1 cellular context compared by ENCODE assay signal in the genomic region with DNA sequence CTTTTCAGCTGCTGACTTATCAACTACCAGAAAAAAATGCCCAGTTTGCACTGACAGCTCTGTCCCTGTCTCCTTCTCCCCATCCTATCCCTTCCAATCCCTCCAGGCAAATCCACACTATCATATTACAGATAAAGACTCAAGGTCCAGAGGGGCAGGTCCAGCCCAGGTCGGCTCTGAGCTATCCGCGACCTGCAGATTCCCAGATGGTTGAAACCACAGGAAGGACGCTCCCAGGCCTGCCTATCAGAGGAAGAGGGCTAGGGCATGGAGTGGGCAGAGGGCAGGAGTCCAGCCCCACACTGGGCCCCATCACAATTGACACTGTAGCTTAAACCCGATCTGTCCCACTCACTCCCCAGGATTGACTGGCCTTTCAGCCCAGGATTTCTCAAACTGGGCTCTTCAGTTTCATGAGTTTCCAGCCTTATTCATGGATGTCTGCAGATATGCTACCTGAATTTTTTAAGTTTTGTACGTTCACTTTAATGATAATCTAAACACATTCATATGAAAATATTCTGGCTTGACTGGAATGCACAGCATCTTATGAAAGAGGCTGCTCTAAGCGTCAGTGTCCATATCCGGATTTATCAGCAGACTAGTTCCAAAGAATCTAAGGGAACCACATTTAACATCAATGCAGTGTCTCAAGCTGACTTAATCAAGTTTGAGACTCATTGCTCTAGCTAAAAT.
TF ChIP-seq lines count a peak whose summit lies in the region.

No MANE protein-coding gene starts in this region.

TF ChIP-seq in HepG2, 621 proteins besides CTCF, POLR2A, EP300 and RAD21 (continued from another document and continues in another):
- TF ChIP-seq, protein P1, sequence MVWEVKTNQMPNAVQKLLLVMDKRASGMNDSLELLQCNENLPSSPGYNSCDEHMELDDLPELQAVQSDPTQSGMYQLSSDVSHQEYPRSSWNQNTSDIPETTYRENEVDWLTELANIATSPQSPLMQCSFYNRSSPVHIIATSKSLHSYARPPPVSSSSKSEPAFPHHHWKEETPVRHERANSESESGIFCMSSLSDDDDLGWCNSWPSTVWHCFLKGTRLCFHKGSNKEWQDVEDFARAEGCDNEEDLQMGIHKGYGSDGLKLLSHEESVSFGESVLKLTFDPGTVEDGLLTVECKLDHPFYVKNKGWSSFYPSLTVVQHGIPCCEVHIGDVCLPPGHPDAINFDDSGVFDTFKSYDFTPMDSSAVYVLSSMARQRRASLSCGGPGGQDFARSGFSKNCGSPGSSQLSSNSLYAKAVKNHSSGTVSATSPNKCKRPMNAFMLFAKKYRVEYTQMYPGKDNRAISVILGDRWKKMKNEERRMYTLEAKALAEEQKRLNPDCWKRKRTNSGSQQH (CRISPR knock-in tag; IDR thresholded peaks at IDR 0.05; ENCODE audit: low read depth), result no peak
- TF ChIP-seq MAZ (IDR thresholded peaks at IDR 0.05; ENCODE audit: borderline replicate concordance, low read depth, low read length) (peak; percentile 65; the same call in 1 of the 2 replicates), MAZ (CRISPR knock-in tag; IDR thresholded peaks at IDR 0.05; ENCODE audit: low read depth) (peak; percentile 50; the same call in 1 of the 2 replicates), AGO2 (optimal IDR thresholded peaks at IDR 0.05; ENCODE audit: low read depth, low read length) (no peak), MYC (CRISPR knock-in tag; IDR thresholded peaks at IDR 0.05; ENCODE audit: borderline replicate concordance) (peak; percentile 55; the same call in 1 of the 2 replicates), DPF2 (CRISPR knock-in tag; IDR thresholded peaks at IDR 0.05; ENCODE audit: borderline replicate concordance, low read depth) (peak; percentile 37; the same call in 1 of the 2 replicates), ZSCAN25 (CRISPR knock-in tag; IDR thresholded peaks at IDR 0.05) (no peak), ZNF546 (CRISPR knock-in tag; conservative IDR thresholded peaks at IDR 0.05) (no peak), SMARCC2 (IDR thresholded peaks at IDR 0.05) (no peak), ETV5 (CRISPR knock-in tag; IDR thresholded peaks at IDR 0.05; ENCODE audit: borderline replicate concordance) (peak; percentile 84), ZNF230 (CRISPR knock-in tag; IDR thresholded peaks at IDR 0.05) (no peak), ZNF616 (CRISPR knock-in tag; IDR thresholded peaks at IDR 0.05; ENCODE audit: low read depth) (no peak), FOSL2 (CRISPR knock-in tag; IDR thresholded peaks at IDR 0.05) (peak; percentile 50; the same call in 1 of the 2 replicates), ZNF749 (CRISPR knock-in tag; IDR thresholded peaks at IDR 0.05; ENCODE audit: borderline replicate concordance) (no peak), ZNF446 (CRISPR knock-in tag; IDR thresholded peaks at IDR 0.05) (no peak), HNRNPL (IDR thresholded peaks at IDR 0.05; ENCODE audit: low read depth, low read length) (peak; percentile 94), ASH2L (IDR thresholded peaks at IDR 0.05; ENCODE audit: insufficient read length, low read depth, low read length) (peak; percentile 92), PPARG (CRISPR knock-in tag; conservative IDR thresholded peaks at IDR 0.05) (peak; percentile 63; the same call in 1 of the 2 replicates), KAT8 (CRISPR knock-in tag; IDR thresholded peaks at IDR 0.05) (peak; percentile 73; the same call in 1 of the 2 replicates), NCOA2 (CRISPR knock-in tag; IDR thresholded peaks at IDR 0.05) (peak; percentile 72), AGO1 (IDR thresholded peaks at IDR 0.05; ENCODE audit: low read depth, low read length, poor library complexity, severe bottlenecking) (no peak), POGZ (CRISPR knock-in tag; IDR thresholded peaks at IDR 0.05) (peak; percentile 84), TOPORS (CRISPR knock-in tag; IDR thresholded peaks at IDR 0.05) (no peak), HMG20A (CRISPR knock-in tag; IDR thresholded peaks at IDR 0.05; ENCODE audit: borderline replicate concordance) (peak; percentile 30; the same call in 1 of the 2 replicates), HOXA5 (CRISPR knock-in tag; IDR thresholded peaks at IDR 0.05) (peak; percentile 38; the same call in 1 of the 2 replicates)
- TF ChIP-seq, protein P2, sequence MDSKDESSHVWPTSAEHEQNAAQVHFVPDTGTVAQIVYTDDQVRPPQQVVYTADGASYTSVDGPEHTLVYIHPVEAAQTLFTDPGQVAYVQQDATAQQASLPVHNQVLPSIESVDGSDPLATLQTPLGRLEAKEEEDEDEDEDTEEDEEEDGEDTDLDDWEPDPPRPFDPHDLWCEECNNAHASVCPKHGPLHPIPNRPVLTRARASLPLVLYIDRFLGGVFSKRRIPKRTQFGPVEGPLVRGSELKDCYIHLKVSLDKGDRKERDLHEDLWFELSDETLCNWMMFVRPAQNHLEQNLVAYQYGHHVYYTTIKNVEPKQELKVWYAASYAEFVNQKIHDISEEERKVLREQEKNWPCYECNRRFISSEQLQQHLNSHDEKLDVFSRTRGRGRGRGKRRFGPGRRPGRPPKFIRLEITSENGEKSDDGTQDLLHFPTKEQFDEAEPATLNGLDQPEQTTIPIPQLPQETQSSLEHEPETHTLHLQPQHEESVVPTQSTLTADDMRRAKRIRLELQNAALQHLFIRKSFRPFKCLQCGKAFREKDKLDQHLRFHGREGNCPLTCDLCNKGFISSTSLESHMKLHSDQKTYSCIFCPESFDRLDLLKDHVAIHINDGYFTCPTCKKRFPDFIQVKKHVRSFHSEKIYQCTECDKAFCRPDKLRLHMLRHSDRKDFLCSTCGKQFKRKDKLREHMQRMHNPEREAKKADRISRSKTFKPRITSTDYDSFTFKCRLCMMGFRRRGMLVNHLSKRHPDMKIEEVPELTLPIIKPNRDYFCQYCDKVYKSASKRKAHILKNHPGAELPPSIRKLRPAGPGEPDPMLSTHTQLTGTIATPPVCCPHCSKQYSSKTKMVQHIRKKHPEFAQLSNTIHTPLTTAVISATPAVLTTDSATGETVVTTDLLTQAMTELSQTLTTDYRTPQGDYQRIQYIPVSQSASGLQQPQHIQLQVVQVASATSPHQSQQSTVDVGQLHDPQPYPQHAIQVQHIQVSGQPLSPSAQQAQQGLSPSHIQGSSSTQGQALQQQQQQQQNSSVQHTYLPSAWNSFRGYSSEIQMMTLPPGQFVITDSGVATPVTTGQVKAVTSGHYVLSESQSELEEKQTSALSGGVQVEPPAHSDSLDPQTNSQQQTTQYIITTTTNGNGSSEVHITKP (CRISPR knock-in tag; IDR thresholded peaks at IDR 0.05; ENCODE audit: low read depth), result peak; percentile 94
- TF ChIP-seq, protein P3, sequence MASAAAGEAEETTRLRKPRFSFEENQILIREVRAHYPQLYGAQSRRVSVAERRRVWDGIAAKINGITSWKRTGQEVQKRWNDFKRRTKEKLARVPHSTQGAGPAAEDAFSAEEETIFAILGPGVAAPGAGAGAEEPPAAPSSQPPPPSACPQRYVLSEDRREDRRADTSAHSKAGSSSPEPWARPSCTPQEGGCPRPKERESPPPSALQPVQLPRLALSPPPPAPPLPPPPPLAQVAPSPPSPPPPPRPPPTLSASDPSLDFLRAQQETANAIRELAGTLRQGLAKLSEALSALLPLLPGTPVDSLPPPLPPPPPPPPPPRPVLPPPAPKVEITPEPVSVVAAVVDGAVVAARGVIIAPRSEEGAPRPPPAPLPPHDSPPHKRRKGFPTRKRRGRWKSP (CRISPR knock-in tag; IDR thresholded peaks at IDR 0.05), result peak; percentile 66; the same call in 1 of the 2 replicates
- TF ChIP-seq, protein P4, sequence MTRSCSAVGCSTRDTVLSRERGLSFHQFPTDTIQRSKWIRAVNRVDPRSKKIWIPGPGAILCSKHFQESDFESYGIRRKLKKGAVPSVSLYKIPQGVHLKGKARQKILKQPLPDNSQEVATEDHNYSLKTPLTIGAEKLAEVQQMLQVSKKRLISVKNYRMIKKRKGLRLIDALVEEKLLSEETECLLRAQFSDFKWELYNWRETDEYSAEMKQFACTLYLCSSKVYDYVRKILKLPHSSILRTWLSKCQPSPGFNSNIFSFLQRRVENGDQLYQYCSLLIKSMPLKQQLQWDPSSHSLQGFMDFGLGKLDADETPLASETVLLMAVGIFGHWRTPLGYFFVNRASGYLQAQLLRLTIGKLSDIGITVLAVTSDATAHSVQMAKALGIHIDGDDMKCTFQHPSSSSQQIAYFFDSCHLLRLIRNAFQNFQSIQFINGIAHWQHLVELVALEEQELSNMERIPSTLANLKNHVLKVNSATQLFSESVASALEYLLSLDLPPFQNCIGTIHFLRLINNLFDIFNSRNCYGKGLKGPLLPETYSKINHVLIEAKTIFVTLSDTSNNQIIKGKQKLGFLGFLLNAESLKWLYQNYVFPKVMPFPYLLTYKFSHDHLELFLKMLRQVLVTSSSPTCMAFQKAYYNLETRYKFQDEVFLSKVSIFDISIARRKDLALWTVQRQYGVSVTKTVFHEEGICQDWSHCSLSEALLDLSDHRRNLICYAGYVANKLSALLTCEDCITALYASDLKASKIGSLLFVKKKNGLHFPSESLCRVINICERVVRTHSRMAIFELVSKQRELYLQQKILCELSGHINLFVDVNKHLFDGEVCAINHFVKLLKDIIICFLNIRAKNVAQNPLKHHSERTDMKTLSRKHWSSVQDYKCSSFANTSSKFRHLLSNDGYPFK (CRISPR knock-in tag; IDR thresholded peaks at IDR 0.05; ENCODE audit: borderline replicate concordance), result no peak
- TF ChIP-seq, protein P5, sequence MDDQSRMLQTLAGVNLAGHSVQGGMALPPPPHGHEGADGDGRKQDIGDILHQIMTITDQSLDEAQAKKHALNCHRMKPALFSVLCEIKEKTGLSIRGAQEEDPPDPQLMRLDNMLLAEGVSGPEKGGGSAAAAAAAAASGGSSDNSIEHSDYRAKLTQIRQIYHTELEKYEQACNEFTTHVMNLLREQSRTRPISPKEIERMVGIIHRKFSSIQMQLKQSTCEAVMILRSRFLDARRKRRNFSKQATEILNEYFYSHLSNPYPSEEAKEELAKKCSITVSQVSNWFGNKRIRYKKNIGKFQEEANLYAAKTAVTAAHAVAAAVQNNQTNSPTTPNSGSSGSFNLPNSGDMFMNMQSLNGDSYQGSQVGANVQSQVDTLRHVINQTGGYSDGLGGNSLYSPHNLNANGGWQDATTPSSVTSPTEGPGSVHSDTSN (CRISPR knock-in tag; IDR thresholded peaks at IDR 0.05; ENCODE audit: borderline replicate concordance), result no peak
- TF ChIP-seq, protein P6, sequence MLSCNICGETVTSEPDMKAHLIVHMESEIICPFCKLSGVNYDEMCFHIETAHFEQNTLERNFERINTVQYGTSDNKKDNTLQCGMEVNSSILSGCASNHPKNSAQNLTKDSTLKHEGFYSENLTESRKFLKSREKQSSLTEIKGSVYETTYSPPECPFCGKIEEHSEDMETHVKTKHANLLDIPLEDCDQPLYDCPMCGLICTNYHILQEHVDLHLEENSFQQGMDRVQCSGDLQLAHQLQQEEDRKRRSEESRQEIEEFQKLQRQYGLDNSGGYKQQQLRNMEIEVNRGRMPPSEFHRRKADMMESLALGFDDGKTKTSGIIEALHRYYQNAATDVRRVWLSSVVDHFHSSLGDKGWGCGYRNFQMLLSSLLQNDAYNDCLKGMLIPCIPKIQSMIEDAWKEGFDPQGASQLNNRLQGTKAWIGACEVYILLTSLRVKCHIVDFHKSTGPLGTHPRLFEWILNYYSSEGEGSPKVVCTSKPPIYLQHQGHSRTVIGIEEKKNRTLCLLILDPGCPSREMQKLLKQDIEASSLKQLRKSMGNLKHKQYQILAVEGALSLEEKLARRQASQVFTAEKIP (CRISPR knock-in tag; IDR thresholded peaks at IDR 0.05; ENCODE audit: borderline replicate concordance), result no peak
- TF ChIP-seq, protein P7, sequence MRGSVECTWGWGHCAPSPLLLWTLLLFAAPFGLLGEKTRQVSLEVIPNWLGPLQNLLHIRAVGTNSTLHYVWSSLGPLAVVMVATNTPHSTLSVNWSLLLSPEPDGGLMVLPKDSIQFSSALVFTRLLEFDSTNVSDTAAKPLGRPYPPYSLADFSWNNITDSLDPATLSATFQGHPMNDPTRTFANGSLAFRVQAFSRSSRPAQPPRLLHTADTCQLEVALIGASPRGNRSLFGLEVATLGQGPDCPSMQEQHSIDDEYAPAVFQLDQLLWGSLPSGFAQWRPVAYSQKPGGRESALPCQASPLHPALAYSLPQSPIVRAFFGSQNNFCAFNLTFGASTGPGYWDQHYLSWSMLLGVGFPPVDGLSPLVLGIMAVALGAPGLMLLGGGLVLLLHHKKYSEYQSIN (CRISPR knock-in tag; IDR thresholded peaks at IDR 0.05; ENCODE audit: borderline replicate concordance), result no peak
- TF ChIP-seq, protein P8, sequence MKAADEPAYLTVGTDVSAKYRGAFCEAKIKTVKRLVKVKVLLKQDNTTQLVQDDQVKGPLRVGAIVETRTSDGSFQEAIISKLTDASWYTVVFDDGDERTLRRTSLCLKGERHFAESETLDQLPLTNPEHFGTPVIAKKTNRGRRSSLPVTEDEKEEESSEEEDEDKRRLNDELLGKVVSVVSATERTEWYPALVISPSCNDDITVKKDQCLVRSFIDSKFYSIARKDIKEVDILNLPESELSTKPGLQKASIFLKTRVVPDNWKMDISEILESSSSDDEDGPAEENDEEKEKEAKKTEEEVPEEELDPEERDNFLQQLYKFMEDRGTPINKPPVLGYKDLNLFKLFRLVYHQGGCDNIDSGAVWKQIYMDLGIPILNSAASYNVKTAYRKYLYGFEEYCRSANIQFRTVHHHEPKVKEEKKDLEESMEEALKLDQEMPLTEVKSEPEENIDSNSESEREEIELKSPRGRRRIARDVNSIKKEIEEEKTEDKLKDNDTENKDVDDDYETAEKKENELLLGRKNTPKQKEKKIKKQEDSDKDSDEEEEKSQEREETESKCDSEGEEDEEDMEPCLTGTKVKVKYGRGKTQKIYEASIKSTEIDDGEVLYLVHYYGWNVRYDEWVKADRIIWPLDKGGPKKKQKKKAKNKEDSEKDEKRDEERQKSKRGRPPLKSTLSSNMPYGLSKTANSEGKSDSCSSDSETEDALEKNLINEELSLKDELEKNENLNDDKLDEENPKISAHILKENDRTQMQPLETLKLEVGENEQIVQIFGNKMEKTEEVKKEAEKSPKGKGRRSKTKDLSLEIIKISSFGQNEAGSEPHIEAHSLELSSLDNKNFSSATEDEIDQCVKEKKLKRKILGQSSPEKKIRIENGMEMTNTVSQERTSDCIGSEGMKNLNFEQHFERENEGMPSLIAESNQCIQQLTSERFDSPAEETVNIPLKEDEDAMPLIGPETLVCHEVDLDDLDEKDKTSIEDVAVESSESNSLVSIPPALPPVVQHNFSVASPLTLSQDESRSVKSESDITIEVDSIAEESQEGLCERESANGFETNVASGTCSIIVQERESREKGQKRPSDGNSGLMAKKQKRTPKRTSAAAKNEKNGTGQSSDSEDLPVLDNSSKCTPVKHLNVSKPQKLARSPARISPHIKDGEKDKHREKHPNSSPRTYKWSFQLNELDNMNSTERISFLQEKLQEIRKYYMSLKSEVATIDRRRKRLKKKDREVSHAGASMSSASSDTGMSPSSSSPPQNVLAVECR (CRISPR knock-in tag; IDR thresholded peaks at IDR 0.05; ENCODE audit: borderline replicate concordance), result peak; percentile 59; the same call in 1 of the 2 replicates
